Comparison of ENCODE assay signal across 15 cellular contexts in genomic region chr5:56552612-56553268, GRCh38.
"Had no signal": no experiment of that assay in that cellular context is flagged by ENCODE, and none has a peak within 500 bp of the region (broad histone marks: within the 10 kb centered on the region; RNA-seq: fewer than 3 reads in every experiment).

No MANE protein-coding gene starts in this region.

- DNase-seq: activated CD4-positive, alpha-beta T cell treated with anti-CD3 and anti-CD28 coated beads, Interleukin-2, amount 50 U/mL, for 4 hours; activated CD8-positive, alpha-beta memory T cell treated with anti-CD3 and anti-CD28 coated beads, Interleukin-2, amount 10 ng/mL, durations not matched to agents 7 days and 5 days; activated gamma-delta T cell treated with Interleukin-2 at 50 U/mL for 16 hours; activated naive CD8-positive, alpha-beta T cell treated with anti-CD3 and anti-CD28 coated beads, Interleukin-2, amount 10 ng/mL, durations not matched to agents 7 days and 5 days; activated T-cell treated with anti-CD3 and anti-CD28 coated beads, Interleukin-2, amount 50 U/mL, for 48 hours; cortex of kidney; effector memory CD4-positive, alpha-beta T cell; left ventricle myocardium superior; stimulated activated CD4-positive, alpha-beta T cell treated with anti-CD3 and anti-CD28 coated beads, Interleukin-4, amount 100 ng/mL, for 4 hours; stimulated activated naive CD8-positive, alpha-beta T cell treated with anti-CD3 and anti-CD28 coated beads, Interleukin-15, amount 100 ng/mL, for 72 hours had no signal

- H3K36me3 ChIP-seq: tibial nerve had no signal

- H3K9me3 Mint-ChIP-seq: activated naive CD8-positive, alpha-beta T cell treated with anti-CD3 and anti-CD28 coated beads, Interleukin-2, amount 10 ng/mL, durations not matched to agents 7 days and 5 days; central memory CD8-positive, alpha-beta T cell; stimulated activated naive CD8-positive, alpha-beta T cell treated with anti-CD3 and anti-CD28 coated beads, Interleukin-15, amount 100 ng/mL, for 72 hours; T-helper 2 cell treated with Interferon-gamma antibody and Interleukin-4, amounts not matched to agents 5 μg/mL and 100 μg/mL, for 36 hours had no signal

- H3K27me3 Mint-ChIP-seq: stimulated activated naive CD8-positive, alpha-beta T cell treated with anti-CD3 and anti-CD28 coated beads, Interleukin-15, amount 100 ng/mL, for 72 hours had no signal

- H3K27ac ChIP-seq: epithelial cell of prostate, tibial nerve had no signal

- H3K27ac Mint-ChIP-seq: activated CD8-positive, alpha-beta memory T cell treated with anti-CD3 and anti-CD28 coated beads, Interleukin-2, amount 10 ng/mL, durations not matched to agents 7 days and 5 days; activated naive CD8-positive, alpha-beta T cell treated with anti-CD3 and anti-CD28 coated beads, Interleukin-2, amount 10 ng/mL, durations not matched to agents 7 days and 5 days; stimulated activated naive CD8-positive, alpha-beta T cell treated with anti-CD3 and anti-CD28 coated beads, Interleukin-15, amount 100 ng/mL, for 72 hours; T-helper 2 cell treated with Interferon-gamma antibody and Interleukin-4, amounts not matched to agents 5 μg/mL and 100 μg/mL, for 36 hours had no signal

- ATAC-seq: activated CD4-positive, CD25-positive, alpha-beta regulatory T cell treated with anti-CD3 and anti-CD28 coated beads, Interleukin-2, amount 50 U/mL, for 24 hours; activated CD8-positive, alpha-beta memory T cell treated with anti-CD3 and anti-CD28 coated beads, Interleukin-2, amount 10 ng/mL, durations not matched to agents 7 days and 5 days; left ventricle myocardium superior; stimulated activated naive CD8-positive, alpha-beta T cell treated with anti-CD3 and anti-CD28 coated beads, Interleukin-15, amount 100 ng/mL, for 72 hours had no signal

- H3K4me3 ChIP-seq: tibial nerve had no signal

- H3K27me3 ChIP-seq: tibial nerve had no signal

- H3K4me1 Mint-ChIP-seq: activated CD8-positive, alpha-beta memory T cell treated with anti-CD3 and anti-CD28 coated beads, Interleukin-2, amount 10 ng/mL, durations not matched to agents 7 days and 5 days; central memory CD8-positive, alpha-beta T cell; stimulated activated naive CD8-positive, alpha-beta T cell treated with anti-CD3 and anti-CD28 coated beads, Interleukin-15, amount 100 ng/mL, for 72 hours had no signal

- H3K36me3 Mint-ChIP-seq: activated CD8-positive, alpha-beta memory T cell treated with anti-CD3 and anti-CD28 coated beads, Interleukin-2, amount 10 ng/mL, durations not matched to agents 7 days and 5 days; activated naive CD8-positive, alpha-beta T cell treated with anti-CD3 and anti-CD28 coated beads, Interleukin-2, amount 10 ng/mL, durations not matched to agents 7 days and 5 days had no signal

- H3K9me3 ChIP-seq: tibial nerve had no signal

- H3K4me3 Mint-ChIP-seq: activated CD8-positive, alpha-beta memory T cell treated with anti-CD3 and anti-CD28 coated beads, Interleukin-2, amount 10 ng/mL, durations not matched to agents 7 days and 5 days; activated naive CD8-positive, alpha-beta T cell treated with anti-CD3 and anti-CD28 coated beads, Interleukin-2, amount 10 ng/mL, durations not matched to agents 7 days and 5 days; central memory CD8-positive, alpha-beta T cell; stimulated activated naive CD8-positive, alpha-beta T cell treated with anti-CD3 and anti-CD28 coated beads, Interleukin-15, amount 100 ng/mL, for 72 hours; T-helper 2 cell treated with Interferon-gamma antibody and Interleukin-4, amounts not matched to agents 5 μg/mL and 100 μg/mL, for 36 hours had no signal
